ENCODE assay signal across 2 cellular contexts in the genomic region with DNA sequence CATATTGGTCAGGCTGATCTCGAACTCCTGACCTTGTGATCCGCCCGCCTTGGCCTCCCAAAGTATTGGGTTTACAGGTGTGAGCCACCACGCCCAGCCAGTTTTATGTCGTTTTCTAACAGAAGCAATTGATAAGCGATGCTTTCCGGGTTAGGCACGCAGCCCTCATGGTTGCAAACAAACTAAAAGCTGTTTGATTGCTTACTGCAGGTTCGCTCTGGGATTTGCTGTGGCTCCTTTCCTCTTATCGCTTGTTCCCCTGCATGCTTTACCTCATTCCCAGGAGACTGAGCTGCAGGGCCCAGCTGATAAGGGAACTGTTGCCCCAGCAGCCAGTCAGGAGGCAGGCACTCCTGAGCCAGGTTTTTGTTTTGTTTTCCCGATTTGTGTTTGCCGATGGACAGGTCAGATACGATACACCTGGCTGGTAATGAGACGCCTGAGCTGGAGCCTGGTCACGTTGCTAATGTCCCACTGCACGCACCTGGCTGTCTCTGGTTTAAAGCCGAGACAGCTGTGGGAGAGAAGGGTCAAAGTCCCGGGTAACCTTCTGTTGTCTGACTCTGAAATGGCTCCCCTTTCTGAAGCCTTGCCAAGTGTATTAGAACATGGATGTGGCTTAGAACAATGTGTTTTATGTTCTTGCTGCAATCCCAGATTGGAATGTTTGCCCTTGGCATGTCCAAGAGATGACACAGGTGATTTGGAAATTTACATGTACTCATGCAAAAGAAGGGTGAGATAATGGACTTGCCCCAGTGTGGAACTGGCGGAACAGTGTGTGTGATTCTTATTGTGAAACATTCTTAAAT.
TF ChIP-seq lines count a peak whose summit lies in the region.

No MANE protein-coding gene starts in this region.

TF ChIP-seq in HepG2, 621 proteins besides CTCF, POLR2A, EP300 and RAD21 (continues in another document):
- TF ChIP-seq MEF2D (CRISPR knock-in tag; IDR thresholded peaks at IDR 0.05) (peak; percentile 93; the same call in 1 of the 2 replicates), ZSCAN25 (CRISPR knock-in tag; IDR thresholded peaks at IDR 0.05) (no peak), FOXK2 (IDR thresholded peaks at IDR 0.05) (peak; percentile 68), ZNF788 (CRISPR knock-in tag; IDR thresholded peaks at IDR 0.05; ENCODE audit: borderline replicate concordance) (peak; percentile 78; the same call in 1 of the 2 replicates), ASH2L (IDR thresholded peaks at IDR 0.05; ENCODE audit: insufficient read length, low read depth, low read length) (peak; percentile 94), XBP1 (CRISPR knock-in tag; IDR thresholded peaks at IDR 0.05) (no peak; the same call in 1 of the 2 replicates), MXI1 (IDR thresholded peaks at IDR 0.05; ENCODE audit: borderline replicate concordance, low read depth, low read length) (peak; percentile 92; the same call in 1 of the 3 replicates), ZNF292 (CRISPR knock-in tag; IDR thresholded peaks at IDR 0.05; ENCODE audit: borderline replicate concordance, low read depth) (peak; percentile 98), ZNF510 (CRISPR knock-in tag; IDR thresholded peaks at IDR 0.05; ENCODE audit: low read depth) (peak; percentile 71; the same call in 1 of the 2 replicates), PITX1 (CRISPR knock-in tag; IDR thresholded peaks at IDR 0.05) (peak; percentile 97), ZNF350 (CRISPR knock-in tag; IDR thresholded peaks at IDR 0.05; ENCODE audit: borderline replicate concordance, low read depth) (peak; percentile 88), NFKBIZ (CRISPR knock-in tag; IDR thresholded peaks at IDR 0.05) (peak; percentile 97), ZNF558 (CRISPR knock-in tag; IDR thresholded peaks at IDR 0.05; ENCODE audit: borderline replicate concordance) (peak; percentile 71; the same call in 1 of the 2 replicates), RNF2 (conservative IDR thresholded peaks at IDR 0.05; ENCODE audit: low read depth) (0 out of 2 replicates have a peak, but pooled peaks have one; percentile 60), SMAD3 (CRISPR knock-in tag; IDR thresholded peaks at IDR 0.05) (peak; percentile 98), ZNF253 (CRISPR knock-in tag; IDR thresholded peaks at IDR 0.05; ENCODE audit: borderline replicate concordance) (no peak), AGO1 (IDR thresholded peaks at IDR 0.05; ENCODE audit: low read depth, low read length, poor library complexity, severe bottlenecking) (no peak), ZNF143 (CRISPR knock-in tag; IDR thresholded peaks at IDR 0.05) (peak; percentile 39; the same call in 1 of the 2 replicates)
- TF ChIP-seq, protein P1, sequence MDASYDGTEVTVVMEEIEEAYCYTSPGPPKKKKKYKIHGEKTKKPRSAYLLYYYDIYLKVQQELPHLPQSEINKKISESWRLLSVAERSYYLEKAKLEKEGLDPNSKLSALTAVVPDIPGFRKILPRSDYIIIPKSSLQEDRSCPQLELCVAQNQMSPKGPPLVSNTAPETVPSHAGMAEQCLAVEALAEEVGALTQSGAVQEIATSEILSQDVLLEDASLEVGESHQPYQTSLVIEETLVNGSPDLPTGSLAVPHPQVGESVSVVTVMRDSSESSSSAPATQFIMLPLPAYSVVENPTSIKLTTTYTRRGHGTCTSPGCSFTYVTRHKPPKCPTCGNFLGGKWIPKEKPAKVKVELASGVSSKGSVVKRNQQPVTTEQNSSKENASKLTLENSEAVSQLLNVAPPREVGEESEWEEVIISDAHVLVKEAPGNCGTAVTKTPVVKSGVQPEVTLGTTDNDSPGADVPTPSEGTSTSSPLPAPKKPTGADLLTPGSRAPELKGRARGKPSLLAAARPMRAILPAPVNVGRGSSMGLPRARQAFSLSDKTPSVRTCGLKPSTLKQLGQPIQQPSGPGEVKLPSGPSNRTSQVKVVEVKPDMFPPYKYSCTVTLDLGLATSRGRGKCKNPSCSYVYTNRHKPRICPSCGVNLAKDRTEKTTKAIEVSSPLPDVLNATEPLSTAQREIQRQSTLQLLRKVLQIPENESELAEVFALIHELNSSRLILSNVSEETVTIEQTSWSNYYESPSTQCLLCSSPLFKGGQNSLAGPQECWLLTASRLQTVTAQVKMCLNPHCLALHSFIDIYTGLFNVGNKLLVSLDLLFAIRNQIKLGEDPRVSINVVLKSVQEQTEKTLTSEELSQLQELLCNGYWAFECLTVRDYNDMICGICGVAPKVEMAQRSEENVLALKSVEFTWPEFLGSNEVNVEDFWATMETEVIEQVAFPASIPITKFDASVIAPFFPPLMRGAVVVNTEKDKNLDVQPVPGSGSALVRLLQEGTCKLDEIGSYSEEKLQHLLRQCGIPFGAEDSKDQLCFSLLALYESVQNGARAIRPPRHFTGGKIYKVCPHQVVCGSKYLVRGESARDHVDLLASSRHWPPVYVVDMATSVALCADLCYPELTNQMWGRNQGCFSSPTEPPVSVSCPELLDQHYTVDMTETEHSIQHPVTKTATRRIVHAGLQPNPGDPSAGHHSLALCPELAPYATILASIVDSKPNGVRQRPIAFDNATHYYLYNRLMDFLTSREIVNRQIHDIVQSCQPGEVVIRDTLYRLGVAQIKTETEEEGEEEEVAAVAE (CRISPR knock-in tag; IDR thresholded peaks at IDR 0.05; ENCODE audit: borderline replicate concordance): peak; percentile 85; the same call in 1 of the 2 replicates
- TF ChIP-seq, protein P2, sequence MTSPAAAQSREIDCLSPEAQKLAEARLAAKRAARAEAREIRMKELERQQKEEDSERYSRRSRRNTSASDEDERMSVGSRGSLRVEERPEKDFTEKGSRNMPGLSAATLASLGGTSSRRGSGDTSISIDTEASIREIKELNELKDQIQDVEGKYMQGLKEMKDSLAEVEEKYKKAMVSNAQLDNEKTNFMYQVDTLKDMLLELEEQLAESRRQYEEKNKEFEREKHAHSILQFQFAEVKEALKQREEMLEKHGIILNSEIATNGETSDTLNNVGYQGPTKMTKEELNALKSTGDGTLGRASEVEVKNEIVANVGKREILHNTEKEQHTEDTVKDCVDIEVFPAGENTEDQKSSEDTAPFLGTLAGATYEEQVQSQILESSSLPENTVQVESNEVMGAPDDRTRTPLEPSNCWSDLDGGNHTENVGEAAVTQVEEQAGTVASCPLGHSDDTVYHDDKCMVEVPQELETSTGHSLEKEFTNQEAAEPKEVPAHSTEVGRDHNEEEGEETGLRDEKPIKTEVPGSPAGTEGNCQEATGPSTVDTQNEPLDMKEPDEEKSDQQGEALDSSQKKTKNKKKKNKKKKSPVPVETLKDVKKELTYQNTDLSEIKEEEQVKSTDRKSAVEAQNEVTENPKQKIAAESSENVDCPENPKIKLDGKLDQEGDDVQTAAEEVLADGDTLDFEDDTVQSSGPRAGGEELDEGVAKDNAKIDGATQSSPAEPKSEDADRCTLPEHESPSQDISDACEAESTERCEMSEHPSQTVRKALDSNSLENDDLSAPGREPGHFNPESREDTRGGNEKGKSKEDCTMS (CRISPR knock-in tag; conservative IDR thresholded peaks at IDR 0.05): no peak
- TF ChIP-seq, protein P3, sequence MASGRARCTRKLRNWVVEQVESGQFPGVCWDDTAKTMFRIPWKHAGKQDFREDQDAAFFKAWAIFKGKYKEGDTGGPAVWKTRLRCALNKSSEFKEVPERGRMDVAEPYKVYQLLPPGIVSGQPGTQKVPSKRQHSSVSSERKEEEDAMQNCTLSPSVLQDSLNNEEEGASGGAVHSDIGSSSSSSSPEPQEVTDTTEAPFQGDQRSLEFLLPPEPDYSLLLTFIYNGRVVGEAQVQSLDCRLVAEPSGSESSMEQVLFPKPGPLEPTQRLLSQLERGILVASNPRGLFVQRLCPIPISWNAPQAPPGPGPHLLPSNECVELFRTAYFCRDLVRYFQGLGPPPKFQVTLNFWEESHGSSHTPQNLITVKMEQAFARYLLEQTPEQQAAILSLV (CRISPR knock-in tag; IDR thresholded peaks at IDR 0.05; ENCODE audit: borderline replicate concordance): peak; percentile 55; the same call in 1 of the 2 replicates

TF ChIP-seq in SK-N-SH treated with all-trans-retinoic acid at 6 μM for 48 hours, 23 proteins besides CTCF, POLR2A, EP300 and RAD21:
- TF ChIP-seq, protein P4, sequence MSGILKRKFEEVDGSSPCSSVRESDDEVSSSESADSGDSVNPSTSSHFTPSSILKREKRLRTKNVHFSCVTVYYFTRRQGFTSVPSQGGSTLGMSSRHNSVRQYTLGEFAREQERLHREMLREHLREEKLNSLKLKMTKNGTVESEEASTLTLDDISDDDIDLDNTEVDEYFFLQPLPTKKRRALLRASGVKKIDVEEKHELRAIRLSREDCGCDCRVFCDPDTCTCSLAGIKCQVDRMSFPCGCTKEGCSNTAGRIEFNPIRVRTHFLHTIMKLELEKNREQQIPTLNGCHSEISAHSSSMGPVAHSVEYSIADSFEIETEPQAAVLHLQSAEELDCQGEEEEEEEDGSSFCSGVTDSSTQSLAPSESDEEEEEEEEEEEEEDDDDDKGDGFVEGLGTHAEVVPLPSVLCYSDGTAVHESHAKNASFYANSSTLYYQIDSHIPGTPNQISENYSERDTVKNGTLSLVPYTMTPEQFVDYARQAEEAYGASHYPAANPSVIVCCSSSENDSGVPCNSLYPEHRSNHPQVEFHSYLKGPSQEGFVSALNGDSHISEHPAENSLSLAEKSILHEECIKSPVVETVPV (CRISPR knock-in tag; IDR thresholded peaks at IDR 0.05): no peak
- TF ChIP-seq PPARA (CRISPR knock-in tag; IDR thresholded peaks at IDR 0.05; ENCODE audit: borderline replicate concordance) (no peak), ARNTL (CRISPR knock-in tag; IDR thresholded peaks at IDR 0.05; ENCODE audit: borderline replicate concordance, low read depth) (no peak), SNAI2 (CRISPR knock-in tag; IDR thresholded peaks at IDR 0.05) (no peak), ZNF8 (CRISPR knock-in tag; IDR thresholded peaks at IDR 0.05) (no peak), ZC3H10 (CRISPR knock-in tag; IDR thresholded peaks at IDR 0.05) (no peak), TCF4 (CRISPR knock-in tag; IDR thresholded peaks at IDR 0.05; ENCODE audit: borderline replicate concordance) (no peak), ZNF70 (CRISPR knock-in tag; IDR thresholded peaks at IDR 0.05) (no peak)
- TF ChIP-seq, protein P5, sequence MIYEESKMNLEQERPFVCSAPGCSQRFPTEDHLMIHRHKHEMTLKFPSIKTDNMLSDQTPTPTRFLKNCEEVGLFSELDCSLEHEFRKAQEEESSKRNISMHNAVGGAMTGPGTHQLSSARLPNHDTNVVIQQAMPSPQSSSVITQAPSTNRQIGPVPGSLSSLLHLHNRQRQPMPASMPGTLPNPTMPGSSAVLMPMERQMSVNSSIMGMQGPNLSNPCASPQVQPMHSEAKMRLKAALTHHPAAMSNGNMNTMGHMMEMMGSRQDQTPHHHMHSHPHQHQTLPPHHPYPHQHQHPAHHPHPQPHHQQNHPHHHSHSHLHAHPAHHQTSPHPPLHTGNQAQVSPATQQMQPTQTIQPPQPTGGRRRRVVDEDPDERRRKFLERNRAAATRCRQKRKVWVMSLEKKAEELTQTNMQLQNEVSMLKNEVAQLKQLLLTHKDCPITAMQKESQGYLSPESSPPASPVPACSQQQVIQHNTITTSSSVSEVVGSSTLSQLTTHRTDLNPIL (CRISPR knock-in tag; IDR thresholded peaks at IDR 0.05; ENCODE audit: low read depth): no peak
- TF ChIP-seq, protein P6, sequence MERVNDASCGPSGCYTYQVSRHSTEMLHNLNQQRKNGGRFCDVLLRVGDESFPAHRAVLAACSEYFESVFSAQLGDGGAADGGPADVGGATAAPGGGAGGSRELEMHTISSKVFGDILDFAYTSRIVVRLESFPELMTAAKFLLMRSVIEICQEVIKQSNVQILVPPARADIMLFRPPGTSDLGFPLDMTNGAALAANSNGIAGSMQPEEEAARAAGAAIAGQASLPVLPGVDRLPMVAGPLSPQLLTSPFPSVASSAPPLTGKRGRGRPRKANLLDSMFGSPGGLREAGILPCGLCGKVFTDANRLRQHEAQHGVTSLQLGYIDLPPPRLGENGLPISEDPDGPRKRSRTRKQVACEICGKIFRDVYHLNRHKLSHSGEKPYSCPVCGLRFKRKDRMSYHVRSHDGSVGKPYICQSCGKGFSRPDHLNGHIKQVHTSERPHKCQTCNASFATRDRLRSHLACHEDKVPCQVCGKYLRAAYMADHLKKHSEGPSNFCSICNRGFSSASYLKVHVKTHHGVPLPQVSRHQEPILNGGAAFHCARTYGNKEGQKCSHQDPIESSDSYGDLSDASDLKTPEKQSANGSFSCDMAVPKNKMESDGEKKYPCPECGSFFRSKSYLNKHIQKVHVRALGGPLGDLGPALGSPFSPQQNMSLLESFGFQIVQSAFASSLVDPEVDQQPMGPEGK (CRISPR knock-in tag; IDR thresholded peaks at IDR 0.05; ENCODE audit: borderline replicate concordance): no peak
